8 cellular contexts compared by ENCODE assay signal in the genomic region with DNA sequence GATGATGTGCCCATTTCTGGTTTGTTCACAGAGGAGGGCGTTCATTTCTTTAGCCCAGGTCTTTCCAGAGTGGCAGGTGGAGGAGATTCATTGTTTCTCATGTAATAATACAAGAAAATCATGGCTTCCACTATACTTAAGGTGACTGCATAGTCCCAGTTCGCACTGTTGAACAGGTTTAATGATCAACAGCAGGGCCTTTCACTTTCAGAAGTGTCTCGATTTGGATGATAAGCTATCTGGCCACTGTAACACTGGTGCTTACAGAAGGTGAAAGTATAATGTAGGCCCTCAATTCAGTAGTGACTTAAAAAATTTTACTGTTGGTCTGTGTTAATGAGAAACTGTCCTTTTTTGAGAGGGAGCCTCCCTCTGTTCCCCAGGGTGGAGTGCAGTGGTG. TPM values are rescaled to one million over a fixed set of nuclear protein-coding genes. Genes with fewer than 3 reads are reported as not detected.
DNase-seq lines count a peak whose midpoint lies in the region; ATAC-seq and TF ChIP-seq lines count a peak whose summit lies in the region.

No MANE protein-coding gene starts in this region.

- TF ChIP-seq CTCF in BJ (IDR thresholded peaks at IDR 0.05; ENCODE audit: insufficient read depth, low read depth, low read length) = no peak
- TF ChIP-seq CTCF in psoas muscle (IDR thresholded peaks at IDR 0.05) = no peak

- DNase-seq in BJ (ENCODE audit: low read depth) (no peak), psoas muscle (no peak), germinal center (ENCODE audit: low spot score) (no peak), SW480 (ENCODE audit: low spot score) (no peak)
- DNase-seq in central memory CD8-positive, alpha-beta T cell (ENCODE audit: low spot score in 2 of 2) = no peak

- ATAC-seq in GM19324 (IDR thresholded peaks at IDR 0.05; ENCODE audit: low FRiP score, unreplicated experiment) (peak; percentile 39), HG03432 (IDR thresholded peaks at IDR 0.05; ENCODE audit: unreplicated experiment) (peak; percentile 52), psoas muscle (no peak), HG02884 (IDR thresholded peaks at IDR 0.05; ENCODE audit: unreplicated experiment) (no peak)
- ATAC-seq in central memory CD8-positive, alpha-beta T cell (replicated peaks; ENCODE audit: extremely low read depth, poor library complexity, severe bottlenecking) = peak; percentile 20

- H3K4me1 ChIP-seq in psoas muscle = peaks cover 10% of the 10 kb centered on the region

- CTCF ChIA-PET in BJ (lab: Yijun Ruan, JAX) = interaction anchor here (0.6 to 3.5 kb wide), 5 partner anchors 11 to 191 kb away, joined by 3 to 19 read pairs (median 4); no protein-coding TSS in a partner anchor

- H3K9me3 ChIP-seq in psoas muscle = no peaks in the 10 kb centered on the region

- peaks cover 48% of the 10 kb centered on the region for H3K36me3 Mint-ChIP-seq in central memory CD8-positive, alpha-beta T cell (ENCODE audit: insufficient read depth)

- H3K4me3 Mint-ChIP-seq in central memory CD8-positive, alpha-beta T cell = peak overlapping the region; percentile 95

- 87 to 91% (median 89%) methylated on average over 3 of the region's 3 CpGs for WGBS in psoas muscle, 3 donors

- H3K27me3 Mint-ChIP-seq in central memory CD8-positive, alpha-beta T cell = no peaks in the 10 kb centered on the region

- H3K4me3 ChIP-seq in BJ (ENCODE audit: low read depth, low read length) (0 out of 2 replicates have a peak overlapping the region, but pooled peaks have one; percentile 0), psoas muscle (peak overlapping the region; percentile 96)

- H3K36me3 ChIP-seq in BJ (ENCODE audit: control insufficient read depth, insufficient read depth, low read length) (peaks cover 4% of the 10 kb centered on the region), psoas muscle (ENCODE audit: insufficient read depth in 1 of 2, low read depth in 1 of 2) (peaks cover 0 to 39% of the 10 kb centered on the region in 2 donors)

- no peak overlapping the region for H3K27ac ChIP-seq in psoas muscle

- H3K27ac Mint-ChIP-seq in central memory CD8-positive, alpha-beta T cell (ENCODE audit: low read depth) = no peak overlapping the region

- peaks cover 50% of the 10 kb centered on the region for H3K4me1 Mint-ChIP-seq in central memory CD8-positive, alpha-beta T cell

- no peaks in the 10 kb centered on the region for H3K27me3 ChIP-seq in BJ (ENCODE audit: control insufficient read depth, insufficient read depth, low read length)
- H3K27me3 ChIP-seq in psoas muscle (ENCODE audit: insufficient read depth in 3 of 3, low read length in 2 of 3) = no peaks in the 10 kb centered on the region

- intact Hi-C loops in psoas muscle (cut with DNase I) = loop anchor here (5.0 kb wide), 1 partner anchor 52 kb away; the partner anchor contains the start of gene RIOK3 (in 2 of the 2)

- POLR2A ChIA-PET in BJ (lab: Charles Lee) = no interaction called here

- no peaks in the 10 kb centered on the region for H3K9me3 Mint-ChIP-seq in central memory CD8-positive, alpha-beta T cell

RNA-seq across cellular contexts. Expression of gene RMC1, which starts 1.4 kb away (rescaled TPM):
- 10.8 and 15.1 TPM in 2 replicates for polyA plus RNA-seq in BJ (2011; rRNA removed)
- 10.1 and 12.5 TPM in 2 replicates for polyA minus RNA-seq in BJ (2011; rRNA and poly(A)+ RNA removed)
- 10 to 100 TPM; 13.8 to 20.1 (median 16.4) TPM for total RNA-seq in psoas muscle
- polyA plus RNA-seq in psoas muscle = 10 to 100 TPM; 19.3 to 33.9 (median 20.1) TPM

RNA-seq across cellular contexts. Expression of gene RIOK3, which starts 51.6 kb away (rescaled TPM):
- polyA plus RNA-seq in BJ (2011; rRNA removed) (30.9 and 45.1 TPM in 2 replicates), psoas muscle (10 to 100 TPM; 59.6 to 89.9 (median 87.9) TPM)
- polyA minus RNA-seq in BJ (2011; rRNA and poly(A)+ RNA removed) = 25.7 and 26.6 TPM in 2 replicates
- total RNA-seq in psoas muscle = 100 to 1,000 TPM in 1 of 4 donors, 10 to 100 TPM in 3; 78.6 to 116 (median 89.1) TPM

Comparison
In these comparisons a context has a peak if more than half of its experiments do, and no peak if none do; other contexts are left out.
1. ATAC-seq: peak in GM19324 (single experiment), HG03432 (single experiment) and central memory CD8-positive, alpha-beta T cell (single experiment); none in psoas muscle (0 of 4) and HG02884 (single experiment).